ENCODE assay signal across 1 cellular context in genomic region chr18:37175727-37176126, GRCh38.
TF ChIP-seq lines count a peak whose summit lies in the region.

No MANE protein-coding gene starts in this region.

TF ChIP-seq in GM23338, 12 proteins besides CTCF, POLR2A, EP300 and RAD21 (continued from another document):
- no peak for TF ChIP-seq REST (IDR thresholded peaks at IDR 0.05; ENCODE audit: unreplicated experiment)
- no peak for TF ChIP-seq POLR2AphosphoS5 (IDR thresholded peaks at IDR 0.05; ENCODE audit: low read depth)
- TF ChIP-seq, protein P1, sequence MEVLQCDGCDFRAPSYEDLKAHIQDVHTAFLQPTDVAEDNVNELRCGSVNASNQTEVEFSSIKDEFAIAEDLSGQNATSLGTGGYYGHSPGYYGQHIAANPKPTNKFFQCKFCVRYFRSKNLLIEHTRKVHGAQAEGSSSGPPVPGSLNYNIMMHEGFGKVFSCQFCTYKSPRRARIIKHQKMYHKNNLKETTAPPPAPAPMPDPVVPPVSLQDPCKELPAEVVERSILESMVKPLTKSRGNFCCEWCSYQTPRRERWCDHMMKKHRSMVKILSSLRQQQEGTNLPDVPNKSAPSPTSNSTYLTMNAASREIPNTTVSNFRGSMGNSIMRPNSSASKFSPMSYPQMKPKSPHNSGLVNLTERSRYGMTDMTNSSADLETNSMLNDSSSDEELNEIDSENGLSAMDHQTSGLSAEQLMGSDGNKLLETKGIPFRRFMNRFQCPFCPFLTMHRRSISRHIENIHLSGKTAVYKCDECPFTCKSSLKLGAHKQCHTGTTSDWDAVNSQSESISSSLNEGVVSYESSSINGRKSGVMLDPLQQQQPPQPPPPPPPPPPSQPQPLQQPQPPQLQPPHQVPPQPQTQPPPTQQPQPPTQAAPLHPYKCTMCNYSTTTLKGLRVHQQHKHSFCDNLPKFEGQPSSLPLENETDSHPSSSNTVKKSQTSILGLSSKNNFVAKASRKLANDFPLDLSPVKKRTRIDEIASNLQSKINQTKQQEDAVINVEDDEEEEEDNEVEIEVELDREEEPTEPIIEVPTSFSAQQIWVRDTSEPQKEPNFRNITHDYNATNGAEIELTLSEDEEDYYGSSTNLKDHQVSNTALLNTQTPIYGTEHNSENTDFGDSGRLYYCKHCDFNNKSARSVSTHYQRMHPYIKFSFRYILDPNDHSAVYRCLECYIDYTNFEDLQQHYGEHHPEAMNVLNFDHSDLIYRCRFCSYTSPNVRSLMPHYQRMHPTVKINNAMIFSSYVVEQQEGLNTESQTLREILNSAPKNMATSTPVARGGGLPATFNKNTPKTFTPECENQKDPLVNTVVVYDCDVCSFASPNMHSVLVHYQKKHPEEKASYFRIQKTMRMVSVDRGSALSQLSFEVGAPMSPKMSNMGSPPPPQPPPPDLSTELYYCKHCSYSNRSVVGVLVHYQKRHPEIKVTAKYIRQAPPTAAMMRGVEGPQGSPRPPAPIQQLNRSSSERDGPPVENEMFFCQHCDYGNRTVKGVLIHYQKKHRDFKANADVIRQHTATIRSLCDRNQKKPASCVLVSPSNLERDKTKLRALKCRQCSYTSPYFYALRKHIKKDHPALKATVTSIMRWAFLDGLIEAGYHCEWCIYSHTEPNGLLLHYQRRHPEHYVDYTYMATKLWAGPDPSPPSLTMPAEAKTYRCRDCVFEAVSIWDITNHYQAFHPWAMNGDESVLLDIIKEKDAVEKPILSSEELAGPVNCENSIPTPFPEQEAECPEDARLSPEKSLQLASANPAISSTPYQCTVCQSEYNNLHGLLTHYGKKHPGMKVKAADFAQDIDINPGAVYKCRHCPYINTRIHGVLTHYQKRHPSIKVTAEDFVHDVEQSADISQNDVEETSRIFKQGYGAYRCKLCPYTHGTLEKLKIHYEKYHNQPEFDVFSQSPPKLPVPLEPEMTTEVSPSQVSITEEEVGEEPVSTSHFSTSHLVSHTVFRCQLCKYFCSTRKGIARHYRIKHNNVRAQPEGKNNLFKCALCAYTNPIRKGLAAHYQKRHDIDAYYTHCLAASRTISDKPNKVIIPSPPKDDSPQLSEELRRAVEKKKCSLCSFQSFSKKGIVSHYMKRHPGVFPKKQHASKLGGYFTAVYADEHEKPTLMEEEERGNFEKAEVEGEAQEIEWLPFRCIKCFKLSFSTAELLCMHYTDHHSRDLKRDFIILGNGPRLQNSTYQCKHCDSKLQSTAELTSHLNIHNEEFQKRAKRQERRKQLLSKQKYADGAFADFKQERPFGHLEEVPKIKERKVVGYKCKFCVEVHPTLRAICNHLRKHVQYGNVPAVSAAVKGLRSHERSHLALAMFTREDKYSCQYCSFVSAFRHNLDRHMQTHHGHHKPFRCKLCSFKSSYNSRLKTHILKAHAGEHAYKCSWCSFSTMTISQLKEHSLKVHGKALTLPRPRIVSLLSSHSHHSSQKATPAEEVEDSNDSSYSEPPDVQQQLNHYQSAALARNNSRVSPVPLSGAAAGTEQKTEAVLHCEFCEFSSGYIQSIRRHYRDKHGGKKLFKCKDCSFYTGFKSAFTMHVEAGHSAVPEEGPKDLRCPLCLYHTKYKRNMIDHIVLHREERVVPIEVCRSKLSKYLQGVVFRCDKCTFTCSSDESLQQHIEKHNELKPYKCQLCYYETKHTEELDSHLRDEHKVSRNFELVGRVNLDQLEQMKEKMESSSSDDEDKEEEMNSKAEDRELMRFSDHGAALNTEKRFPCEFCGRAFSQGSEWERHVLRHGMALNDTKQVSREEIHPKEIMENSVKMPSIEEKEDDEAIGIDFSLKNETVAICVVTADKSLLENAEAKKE (CRISPR knock-in tag; IDR thresholded peaks at IDR 0.05): 0 out of 2 replicates have a peak, but pooled peaks have one; percentile 23
- TF ChIP-seq ZNF114 (CRISPR knock-in tag; IDR thresholded peaks at IDR 0.05): no peak
- TF ChIP-seq STAT1 (IDR thresholded peaks at IDR 0.05; ENCODE audit: unreplicated experiment): no peak
- TF ChIP-seq CREB1 (CRISPR knock-in tag; IDR thresholded peaks at IDR 0.05; ENCODE audit: low read depth): no peak
- TF ChIP-seq EZH2 (IDR thresholded peaks at IDR 0.05; ENCODE audit: low read depth, unreplicated experiment): no peak
- TF ChIP-seq NANOG (IDR thresholded peaks at IDR 0.05; ENCODE audit: borderline replicate concordance): peak; percentile 48; the same call in 1 of the 2 replicates
- TF ChIP-seq EZH2phosphoT487 (IDR thresholded peaks at IDR 0.05; ENCODE audit: unreplicated experiment): no peak
